In genomic region chr1:11611928-11612327, GRCh38 we compare ENCODE assay signal across 25 cellular contexts.
"Had no signal": no experiment of that assay in that cellular context is flagged by ENCODE, and none has a peak within 500 bp of the region (broad histone marks: within the 10 kb centered on the region; RNA-seq: fewer than 3 reads in every experiment).

No MANE protein-coding gene starts in this region.

- H3K9me3 Mint-ChIP-seq: activated CD4-positive, alpha-beta memory T cell treated with anti-CD3 and anti-CD28 coated beads, Interleukin-2, amount 10 ng/mL, durations not matched to agents 7 days and 5 days; activated naive CD4-positive, alpha-beta T cell treated with anti-CD3 and anti-CD28 coated beads for 36 hours; activated T-helper 17 cell treated with anti-CD3 and anti-CD28 coated beads, Interleukin-2, amount 50 U/mL, for 72 hours; central memory CD8-positive, alpha-beta T cell had no signal

- H3K27me3 Mint-ChIP-seq: activated CD4-positive, alpha-beta memory T cell treated with anti-CD3 and anti-CD28 coated beads, Interleukin-2, amount 10 ng/mL, durations not matched to agents 7 days and 5 days; activated naive CD8-positive, alpha-beta T cell had no signal

- H3K27ac Mint-ChIP-seq: activated CD4-positive, alpha-beta memory T cell treated with anti-CD3 and anti-CD28 coated beads, Interleukin-2, amount 10 ng/mL, durations not matched to agents 7 days and 5 days; activated naive CD4-positive, alpha-beta T cell treated with anti-CD3 and anti-CD28 coated beads for 36 hours; activated naive CD8-positive, alpha-beta T cell; activated T-helper 17 cell treated with anti-CD3 and anti-CD28 coated beads, Interleukin-2, amount 50 U/mL, for 72 hours had no signal

- H3K4me3 Mint-ChIP-seq: activated CD4-positive, alpha-beta memory T cell treated with anti-CD3 and anti-CD28 coated beads, Interleukin-2, amount 10 ng/mL, durations not matched to agents 7 days and 5 days; activated naive CD4-positive, alpha-beta T cell treated with anti-CD3 and anti-CD28 coated beads for 36 hours; activated naive CD8-positive, alpha-beta T cell; activated T-helper 17 cell treated with anti-CD3 and anti-CD28 coated beads, Interleukin-2, amount 50 U/mL, for 72 hours; brain; central memory CD8-positive, alpha-beta T cell had no signal

- DNase-seq: activated CD4-positive, alpha-beta memory T cell treated with anti-CD3 and anti-CD28 coated beads, Interleukin-2, amount 10 ng/mL, durations not matched to agents 7 days and 5 days; activated CD4-positive, alpha-beta T cell treated with anti-CD3 and anti-CD28 coated beads, Interleukin-2, amount 50 U/mL, for 1 hour; activated CD4-positive, CD25-positive, alpha-beta regulatory T cell treated with anti-CD3 and anti-CD28 coated beads, Interleukin-2, amount 50 U/mL, for 72 hours; activated gamma-delta T cell; activated naive CD4-positive, alpha-beta T cell treated with anti-CD3 and anti-CD28 coated beads for 36 hours; activated T-cell treated with anti-CD3 and anti-CD28 coated beads for 4 hours; activated T-cell treated with anti-CD3 and anti-CD28 coated beads, Interleukin-2, amount 50 U/mL, for 48 hours; amygdala; NCI-H1092; NCI-H1417 treated with DMSO at 0.1 percent for 48 hours; NCI-H1694; NCI-H2029; NCI-H2107; NCI-H2171 treated with DMSO at 0.1 percent for 48 hours; NCI-H226; NCI-H526; NCI-H82; PC-3; SHP77 treated with DMSO at 0.1 percent for 48 hours; T-helper 2 cell; T1000 had no signal

- ATAC-seq: activated T-helper 17 cell treated with anti-CD3 and anti-CD28 coated beads, Interleukin-2, amount 50 U/mL, for 72 hours; PC-3 had no signal

- H3K4me1 Mint-ChIP-seq: activated CD4-positive, alpha-beta memory T cell treated with anti-CD3 and anti-CD28 coated beads, Interleukin-2, amount 10 ng/mL, durations not matched to agents 7 days and 5 days; activated T-helper 17 cell treated with anti-CD3 and anti-CD28 coated beads, Interleukin-2, amount 50 U/mL, for 72 hours; central memory CD8-positive, alpha-beta T cell had no signal

- H3K36me3 Mint-ChIP-seq: activated naive CD8-positive, alpha-beta T cell; brain had no signal
